ENCODE assay signal across 8 cellular contexts in the genomic region with DNA sequence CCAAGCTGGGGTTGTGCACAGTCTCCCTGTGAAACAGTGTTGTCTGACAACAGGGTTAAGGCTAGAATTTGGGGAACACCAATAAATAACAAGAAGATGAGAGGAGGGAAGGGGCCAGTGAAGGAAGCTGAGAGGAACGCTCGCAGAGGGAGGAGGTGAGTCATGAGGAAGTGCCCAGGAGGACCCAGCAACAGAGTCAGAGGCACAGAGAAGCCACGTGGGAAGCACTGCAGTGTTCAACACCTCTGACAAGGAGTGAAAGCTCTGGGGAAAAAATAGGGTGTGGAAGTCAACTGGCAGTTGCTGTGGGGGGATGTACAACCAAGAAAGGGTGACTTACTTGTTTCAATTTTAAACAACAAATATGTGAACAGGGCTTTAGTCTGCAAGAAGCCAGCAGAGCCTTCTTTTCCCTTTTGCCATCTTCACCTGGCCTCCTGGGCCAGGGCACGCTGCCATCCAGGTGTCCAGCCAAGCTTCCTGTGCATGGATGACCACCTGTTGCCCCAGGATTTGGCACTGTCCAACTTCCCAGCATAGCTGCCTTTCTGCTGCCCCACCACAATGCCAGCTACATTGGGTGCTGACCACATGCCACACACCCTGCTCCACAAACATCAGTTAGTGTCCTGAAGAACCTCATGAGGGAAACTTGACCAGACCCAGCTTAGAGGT.
DNase-seq lines count a peak whose midpoint lies in the region; ATAC-seq and TF ChIP-seq lines count a peak whose summit lies in the region.

No MANE protein-coding gene starts in this region.

- H3K9me3 ChIP-seq in left lung (no peaks in the 10 kb centered on the region), stomach (no peaks in the 10 kb centered on the region)

- ATAC-seq in HG02759 (IDR thresholded peaks at IDR 0.05; ENCODE audit: unreplicated experiment) (peak; percentile 41), left lung (peak; percentile 78), HG02852 (IDR thresholded peaks at IDR 0.05; ENCODE audit: unreplicated experiment) (no peak), HG03159 (IDR thresholded peaks at IDR 0.05; ENCODE audit: unreplicated experiment) (no peak)

- intact Hi-C loops in left lung (cut with DNase I) (no loop called here), stomach (cut with DNase I; ENCODE audit: low total_unique reads) (no loop called here)

- DNase-seq in GM12864 (ENCODE audit: low read depth), result peak; percentile 54
- peak; percentile 67 for DNase-seq in SIG-M5 treated with dmso at 0.1 percent for 504 hours (lab: John Stamatoyannopoulos, UW; ENCODE audit: unreplicated experiment)
- DNase-seq in activated naive CD4-positive, alpha-beta T cell treated with Interleukin-2 at 50 U/mL for 16 hours, result peak; percentile 77
- DNase-seq in left lung, result peak; percentile 25 to 43
- DNase-seq in stomach, result peak; percentile 35

- no peak overlapping the region for H3K4me3 ChIP-seq in GM12864 (ENCODE audit: low read depth, low read length)
- H3K4me3 ChIP-seq in left lung, result no peak overlapping the region
- H3K4me3 ChIP-seq in stomach, result no peak overlapping the region

- TF ChIP-seq POLR2A in stomach (IDR thresholded peaks at IDR 0.05), result no peak

- TF ChIP-seq CTCF in GM12864 (IDR thresholded peaks at IDR 0.05; ENCODE audit: low read depth, low read length, missing control alignments) (no peak), left lung (IDR thresholded peaks at IDR 0.05) (no peak), stomach (IDR thresholded peaks at IDR 0.05) (no peak)

- no peak overlapping the region for H3K27ac ChIP-seq in left lung
- no peak overlapping the region for H3K27ac ChIP-seq in stomach

- TF ChIP-seq EP300 in stomach (IDR thresholded peaks at IDR 0.05), result no peak

- H3K4me1 ChIP-seq in left lung (peaks cover 0 to 14% of the 10 kb centered on the region in 2 donors), stomach (peaks cover 5 to 51% (median 33%) of the 10 kb centered on the region in 4 donors)

- H3K27me3 ChIP-seq in left lung, result no peaks in the 10 kb centered on the region
- no peaks in the 10 kb centered on the region for H3K27me3 ChIP-seq in stomach

- 39 to 67% (median 53%) methylated on average over 4 of the region's 4 CpGs for WGBS in stomach, 5 donors

- H3K36me3 ChIP-seq in left lung (no peaks in the 10 kb centered on the region), stomach (no peaks in the 10 kb centered on the region)

Comparison
In these comparisons a context has a peak if more than half of its experiments do, and no peak if none do; other contexts are left out.
1. ATAC-seq: peak in HG02759 (single experiment) and left lung (single experiment); none in HG02852 (single experiment) and HG03159 (single experiment).
2. Peak in every context shown above with its lines, with median percentiles within 50 percentile points of each other: DNase-seq.